In the genomic region with DNA sequence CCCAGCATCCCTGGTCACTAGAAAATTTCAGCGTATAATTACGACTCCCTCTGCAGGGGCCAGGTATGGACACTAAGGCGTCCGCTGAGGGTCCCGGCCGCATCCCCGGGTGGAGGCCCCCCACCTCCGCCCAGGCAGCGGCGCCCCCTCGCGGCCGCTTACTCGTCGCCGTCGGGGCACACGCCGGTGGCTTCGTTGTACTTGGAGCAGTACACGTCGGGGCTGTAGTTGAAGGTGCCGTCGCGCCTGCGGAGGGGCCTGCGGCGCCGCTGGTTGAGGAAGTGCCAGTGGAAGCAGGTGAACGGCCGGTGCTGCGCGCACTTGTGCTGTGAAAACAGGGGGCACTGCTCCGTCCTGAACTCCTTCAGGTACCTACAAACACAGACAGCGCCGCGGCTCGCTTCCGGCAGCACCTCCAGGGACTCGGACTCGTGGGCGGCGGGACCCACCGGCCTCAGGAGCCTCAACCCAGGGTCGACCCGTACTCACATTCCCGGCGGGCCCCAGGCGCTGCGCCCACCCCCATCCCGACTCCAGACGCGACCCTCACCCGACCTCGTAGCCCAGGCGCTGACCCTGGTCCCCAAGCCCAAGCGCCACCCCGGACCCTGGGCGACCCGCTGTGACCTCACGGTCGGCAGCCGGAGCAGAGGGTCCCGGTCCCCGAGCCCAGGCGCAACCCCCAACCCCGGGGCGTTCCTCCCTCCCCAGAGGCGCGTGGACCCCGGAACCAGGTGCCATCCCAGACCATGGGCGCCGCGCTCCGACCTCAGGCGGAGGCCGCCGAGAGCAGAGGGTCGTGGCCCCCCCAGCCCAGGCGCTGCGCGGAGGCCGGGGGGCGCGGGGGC, we compare ENCODE assay signal across 1 cellular context.
TF ChIP-seq lines count a peak whose summit lies in the region.

No MANE protein-coding gene starts in this region.

TF ChIP-seq in K562, 482 proteins besides CTCF, POLR2A, EP300 and RAD21 (continued from another document and continues in another):
- TF ChIP-seq FOXA1 (IDR thresholded peaks at IDR 0.05; ENCODE audit: borderline replicate concordance), result no peak
- TF ChIP-seq, protein P1, sequence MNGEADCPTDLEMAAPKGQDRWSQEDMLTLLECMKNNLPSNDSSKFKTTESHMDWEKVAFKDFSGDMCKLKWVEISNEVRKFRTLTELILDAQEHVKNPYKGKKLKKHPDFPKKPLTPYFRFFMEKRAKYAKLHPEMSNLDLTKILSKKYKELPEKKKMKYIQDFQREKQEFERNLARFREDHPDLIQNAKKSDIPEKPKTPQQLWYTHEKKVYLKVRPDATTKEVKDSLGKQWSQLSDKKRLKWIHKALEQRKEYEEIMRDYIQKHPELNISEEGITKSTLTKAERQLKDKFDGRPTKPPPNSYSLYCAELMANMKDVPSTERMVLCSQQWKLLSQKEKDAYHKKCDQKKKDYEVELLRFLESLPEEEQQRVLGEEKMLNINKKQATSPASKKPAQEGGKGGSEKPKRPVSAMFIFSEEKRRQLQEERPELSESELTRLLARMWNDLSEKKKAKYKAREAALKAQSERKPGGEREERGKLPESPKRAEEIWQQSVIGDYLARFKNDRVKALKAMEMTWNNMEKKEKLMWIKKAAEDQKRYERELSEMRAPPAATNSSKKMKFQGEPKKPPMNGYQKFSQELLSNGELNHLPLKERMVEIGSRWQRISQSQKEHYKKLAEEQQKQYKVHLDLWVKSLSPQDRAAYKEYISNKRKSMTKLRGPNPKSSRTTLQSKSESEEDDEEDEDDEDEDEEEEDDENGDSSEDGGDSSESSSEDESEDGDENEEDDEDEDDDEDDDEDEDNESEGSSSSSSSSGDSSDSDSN (IDR thresholded peaks at IDR 0.05; ENCODE audit: borderline replicate concordance in 1 of 2, low read depth in 2 of 2, low read length in 2 of 2), result no peak
- peak; percentile 65 for TF ChIP-seq ZFX (CRISPR knock-in tag; IDR thresholded peaks at IDR 0.05)
- TF ChIP-seq, protein P2, sequence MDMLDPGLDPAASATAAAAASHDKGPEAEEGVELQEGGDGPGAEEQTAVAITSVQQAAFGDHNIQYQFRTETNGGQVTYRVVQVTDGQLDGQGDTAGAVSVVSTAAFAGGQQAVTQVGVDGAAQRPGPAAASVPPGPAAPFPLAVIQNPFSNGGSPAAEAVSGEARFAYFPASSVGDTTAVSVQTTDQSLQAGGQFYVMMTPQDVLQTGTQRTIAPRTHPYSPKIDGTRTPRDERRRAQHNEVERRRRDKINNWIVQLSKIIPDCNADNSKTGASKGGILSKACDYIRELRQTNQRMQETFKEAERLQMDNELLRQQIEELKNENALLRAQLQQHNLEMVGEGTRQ (CRISPR knock-in tag; IDR thresholded peaks at IDR 0.05), result 0 out of 2 replicates have a peak, but pooled peaks have one; percentile 17
- no peak for TF ChIP-seq ZNF696 (CRISPR knock-in tag; conservative IDR thresholded peaks at IDR 0.05)
- TF ChIP-seq, protein P3, sequence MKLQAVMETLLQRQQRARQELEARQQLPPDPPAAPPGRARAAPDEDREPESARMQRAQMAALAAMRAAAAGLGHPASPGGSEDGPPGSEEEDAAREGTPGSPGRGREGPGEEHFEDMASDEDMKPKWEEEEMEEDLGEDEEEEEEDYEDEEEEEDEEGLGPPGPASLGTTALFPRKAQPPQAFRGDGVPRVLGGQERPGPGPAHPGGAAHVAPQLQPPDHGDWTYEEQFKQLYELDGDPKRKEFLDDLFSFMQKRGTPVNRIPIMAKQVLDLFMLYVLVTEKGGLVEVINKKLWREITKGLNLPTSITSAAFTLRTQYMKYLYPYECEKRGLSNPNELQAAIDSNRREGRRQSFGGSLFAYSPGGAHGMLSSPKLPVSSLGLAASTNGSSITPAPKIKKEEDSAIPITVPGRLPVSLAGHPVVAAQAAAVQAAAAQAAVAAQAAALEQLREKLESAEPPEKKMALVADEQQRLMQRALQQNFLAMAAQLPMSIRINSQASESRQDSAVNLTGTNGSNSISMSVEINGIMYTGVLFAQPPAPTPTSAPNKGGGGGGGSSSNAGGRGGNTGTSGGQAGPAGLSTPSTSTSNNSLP (IDR thresholded peaks at IDR 0.05; ENCODE audit: borderline replicate concordance, low read depth, low read length), result no peak
- TF ChIP-seq, protein P4, sequence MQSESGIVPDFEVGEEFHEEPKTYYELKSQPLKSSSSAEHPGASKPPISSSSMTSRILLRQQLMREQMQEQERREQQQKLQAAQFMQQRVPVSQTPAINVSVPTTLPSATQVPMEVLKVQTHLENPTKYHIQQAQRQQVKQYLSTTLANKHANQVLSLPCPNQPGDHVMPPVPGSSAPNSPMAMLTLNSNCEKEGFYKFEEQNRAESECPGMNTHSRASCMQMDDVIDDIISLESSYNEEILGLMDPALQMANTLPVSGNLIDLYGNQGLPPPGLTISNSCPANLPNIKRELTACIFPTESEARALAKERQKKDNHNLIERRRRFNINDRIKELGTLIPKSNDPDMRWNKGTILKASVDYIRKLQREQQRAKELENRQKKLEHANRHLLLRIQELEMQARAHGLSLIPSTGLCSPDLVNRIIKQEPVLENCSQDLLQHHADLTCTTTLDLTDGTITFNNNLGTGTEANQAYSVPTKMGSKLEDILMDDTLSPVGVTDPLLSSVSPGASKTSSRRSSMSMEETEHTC (IDR thresholded peaks at IDR 0.05), result no peak
- TF ChIP-seq CAMTA2 (CRISPR knock-in tag; conservative IDR thresholded peaks at IDR 0.05), result no peak
- TF ChIP-seq, protein P5, sequence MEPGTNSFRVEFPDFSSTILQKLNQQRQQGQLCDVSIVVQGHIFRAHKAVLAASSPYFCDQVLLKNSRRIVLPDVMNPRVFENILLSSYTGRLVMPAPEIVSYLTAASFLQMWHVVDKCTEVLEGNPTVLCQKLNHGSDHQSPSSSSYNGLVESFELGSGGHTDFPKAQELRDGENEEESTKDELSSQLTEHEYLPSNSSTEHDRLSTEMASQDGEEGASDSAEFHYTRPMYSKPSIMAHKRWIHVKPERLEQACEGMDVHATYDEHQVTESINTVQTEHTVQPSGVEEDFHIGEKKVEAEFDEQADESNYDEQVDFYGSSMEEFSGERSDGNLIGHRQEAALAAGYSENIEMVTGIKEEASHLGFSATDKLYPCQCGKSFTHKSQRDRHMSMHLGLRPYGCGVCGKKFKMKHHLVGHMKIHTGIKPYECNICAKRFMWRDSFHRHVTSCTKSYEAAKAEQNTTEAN (CRISPR knock-in tag; IDR thresholded peaks at IDR 0.05), result no peak
- TF ChIP-seq, protein P6, sequence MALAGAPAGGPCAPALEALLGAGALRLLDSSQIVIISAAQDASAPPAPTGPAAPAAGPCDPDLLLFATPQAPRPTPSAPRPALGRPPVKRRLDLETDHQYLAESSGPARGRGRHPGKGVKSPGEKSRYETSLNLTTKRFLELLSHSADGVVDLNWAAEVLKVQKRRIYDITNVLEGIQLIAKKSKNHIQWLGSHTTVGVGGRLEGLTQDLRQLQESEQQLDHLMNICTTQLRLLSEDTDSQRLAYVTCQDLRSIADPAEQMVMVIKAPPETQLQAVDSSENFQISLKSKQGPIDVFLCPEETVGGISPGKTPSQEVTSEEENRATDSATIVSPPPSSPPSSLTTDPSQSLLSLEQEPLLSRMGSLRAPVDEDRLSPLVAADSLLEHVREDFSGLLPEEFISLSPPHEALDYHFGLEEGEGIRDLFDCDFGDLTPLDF (CRISPR knock-in tag; IDR thresholded peaks at IDR 0.05), result peak; percentile 13; the same call in 1 of the 2 replicates
- no peak for TF ChIP-seq LEF1 (IDR thresholded peaks at IDR 0.05)
- TF ChIP-seq SMAD1 (IDR thresholded peaks at IDR 0.05; ENCODE audit: low read depth, low read length, partially characterized antibody), result no peak
- TF ChIP-seq, protein P7, sequence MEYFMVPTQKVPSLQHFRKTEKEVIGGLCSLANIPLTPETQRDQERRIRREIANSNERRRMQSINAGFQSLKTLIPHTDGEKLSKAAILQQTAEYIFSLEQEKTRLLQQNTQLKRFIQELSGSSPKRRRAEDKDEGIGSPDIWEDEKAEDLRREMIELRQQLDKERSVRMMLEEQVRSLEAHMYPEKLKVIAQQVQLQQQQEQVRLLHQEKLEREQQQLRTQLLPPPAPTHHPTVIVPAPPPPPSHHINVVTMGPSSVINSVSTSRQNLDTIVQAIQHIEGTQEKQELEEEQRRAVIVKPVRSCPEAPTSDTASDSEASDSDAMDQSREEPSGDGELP (CRISPR knock-in tag; IDR thresholded peaks at IDR 0.05; ENCODE audit: borderline replicate concordance), result peak; percentile 50; the same call in 1 of the 2 replicates
- TF ChIP-seq SMARCA5 (IDR thresholded peaks at IDR 0.05), result no peak; the same call in 1 of the 2 replicates
- no peak for TF ChIP-seq NR2C1 (IDR thresholded peaks at IDR 0.05)
- no peak for TF ChIP-seq NR2C1 (tag; IDR thresholded peaks at IDR 0.05)
- TF ChIP-seq, protein P8, sequence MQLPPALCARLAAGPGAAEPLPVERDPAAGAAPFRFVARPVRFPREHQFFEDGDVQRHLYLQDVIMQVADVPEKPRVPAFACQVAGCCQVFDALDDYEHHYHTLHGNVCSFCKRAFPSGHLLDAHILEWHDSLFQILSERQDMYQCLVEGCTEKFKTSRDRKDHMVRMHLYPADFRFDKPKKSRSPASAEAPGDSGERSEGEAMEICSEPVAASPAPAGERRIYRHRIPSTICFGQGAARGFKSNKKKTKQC (CRISPR knock-in tag; IDR thresholded peaks at IDR 0.05), result no peak; the same call in 1 of the 2 replicates
- peak; percentile 75 for TF ChIP-seq RB1 (IDR thresholded peaks at IDR 0.05; ENCODE audit: low read depth)
- no peak; a peak in 1 of 4 replicates for TF ChIP-seq KDM4B (IDR thresholded peaks at IDR 0.05; ENCODE audit: borderline replicate concordance in 2 of 2, low read depth in 1 of 2)
- TF ChIP-seq YBX1 (IDR thresholded peaks at IDR 0.05), result no peak
- TF ChIP-seq SMAD3 (CRISPR knock-in tag; conservative IDR thresholded peaks at IDR 0.05), result no peak
- no peak for TF ChIP-seq GTF2A2 (tag; IDR thresholded peaks at IDR 0.05)
- TF ChIP-seq POLR2G (IDR thresholded peaks at IDR 0.05; ENCODE audit: low read depth, low read length), result peak; percentile 65
- no peak for TF ChIP-seq MTF1 (CRISPR knock-in tag; IDR thresholded peaks at IDR 0.05; ENCODE audit: borderline replicate concordance)
- peak; percentile 60 for TF ChIP-seq CXXC5 (CRISPR knock-in tag; IDR thresholded peaks at IDR 0.05)
- no peak for TF ChIP-seq ETV5 (CRISPR knock-in tag; IDR thresholded peaks at IDR 0.05; ENCODE audit: low read depth)
- TF ChIP-seq TEAD2 (tag; IDR thresholded peaks at IDR 0.05), result no peak
- TF ChIP-seq, protein P9, sequence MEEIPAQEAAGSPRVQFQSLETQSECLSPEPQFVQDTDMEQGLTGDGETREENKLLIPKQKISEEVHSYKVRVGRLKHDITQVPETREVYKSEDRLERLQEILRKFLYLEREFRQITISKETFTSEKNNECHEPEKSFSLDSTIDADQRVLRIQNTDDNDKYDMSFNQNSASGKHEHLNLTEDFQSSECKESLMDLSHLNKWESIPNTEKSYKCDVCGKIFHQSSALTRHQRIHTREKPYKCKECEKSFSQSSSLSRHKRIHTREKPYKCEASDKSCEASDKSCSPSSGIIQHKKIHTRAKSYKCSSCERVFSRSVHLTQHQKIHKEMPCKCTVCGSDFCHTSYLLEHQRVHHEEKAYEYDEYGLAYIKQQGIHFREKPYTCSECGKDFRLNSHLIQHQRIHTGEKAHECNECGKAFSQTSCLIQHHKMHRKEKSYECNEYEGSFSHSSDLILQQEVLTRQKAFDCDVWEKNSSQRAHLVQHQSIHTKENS (CRISPR knock-in tag; IDR thresholded peaks at IDR 0.05), result no peak
- no peak for TF ChIP-seq FOSL1 (tag; conservative IDR thresholded peaks at IDR 0.05)
- no peak for TF ChIP-seq SAP30 (IDR thresholded peaks at IDR 0.05; ENCODE audit: borderline replicate concordance, insufficient read depth, low read depth, low read length, poor library complexity, severe bottlenecking)
